In the genomic region with DNA sequence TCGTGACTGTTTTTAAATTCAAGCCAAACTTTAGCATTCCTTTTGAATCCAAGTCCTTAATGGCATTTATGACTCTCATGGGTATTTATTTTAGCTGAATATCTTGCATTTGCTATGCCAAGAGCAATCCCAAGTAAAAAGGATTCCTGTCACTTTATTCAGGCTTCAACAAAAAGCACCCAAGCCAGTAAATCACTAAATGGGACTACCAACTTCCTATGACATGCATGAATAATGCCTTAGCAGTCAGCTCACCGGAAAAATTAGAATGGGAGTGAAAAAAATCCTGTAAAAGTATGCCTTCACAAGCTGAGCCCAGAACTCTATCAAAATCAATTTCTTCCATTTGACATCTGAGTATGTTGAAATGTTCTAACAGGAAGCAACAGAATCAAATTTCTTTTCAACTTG, we compare ENCODE assay signal across 27 cellular contexts.
DNase-seq lines count a peak whose midpoint lies in the region; ATAC-seq and TF ChIP-seq lines count a peak whose summit lies in the region.
"Had no signal": no experiment of that assay in that cellular context is flagged by ENCODE, and none has a peak within 500 bp of the region (broad histone marks: within the 10 kb centered on the region; RNA-seq: fewer than 3 reads in every experiment).

No MANE protein-coding gene starts in this region.

- H3K9me2 ChIP-seq in GM23248 (ENCODE audit: insufficient read depth) = no peaks in the 10 kb centered on the region

- no peak overlapping the region for H3K9ac ChIP-seq in GM23248

- TF ChIP-seq POLR2A in uterus (IDR thresholded peaks at IDR 0.05) = no peak

- H4K20me1 ChIP-seq in GM23248 (ENCODE audit: insufficient read depth) = no peaks in the 10 kb centered on the region

- no peak overlapping the region for H2AFZ ChIP-seq in GM23248

- DNase-seq in A673 (ENCODE audit: low spot score) = peak; percentile 96
- DNase-seq in GM23248 = peak; percentile 31
- peak; percentile 51 for DNase-seq in astrocyte of the hippocampus (ENCODE audit: low read depth, low spot score)
- peak; percentile 11 for DNase-seq in left kidney (ENCODE audit: low read depth, low spot score)
- no peak for DNase-seq in RKO (ENCODE audit: low spot score)
- DNase-seq in uterus = no peak
- no peak for DNase-seq in stimulated activated CD4-positive, alpha-beta T cell treated with anti-CD3 and anti-CD28 coated beads, Interleukin-2, amount 100 ng/mL, for 48 hours
- DNase-seq: 8988T; activated B cell treated with CpG ODN at 0.5 μM for 24 hours; activated CD4-positive, alpha-beta T cell treated with anti-CD3 and anti-CD28 coated beads, Interleukin-2, amount 50 U/mL, for 48 hours; amygdala; central memory CD4-positive, alpha-beta T cell; DMS153; erythroblast; GF-D8; Kasumi-1; NCI-H1048; NCI-H1930; SJCRH30; stimulated activated CD4-positive, alpha-beta T cell treated with anti-CD3 and anti-CD28 coated beads, Interleukin-4, amount 100 ng/mL, for 1 hour; stimulated activated naive CD8-positive, alpha-beta T cell treated with anti-CD3 and anti-CD28 coated beads, Interleukin-15, amount 100 ng/mL, for 72 hours; trophoblast cell had no signal

- no peak for TF ChIP-seq CTCF in A673 (conservative IDR thresholded peaks at IDR 0.05; ENCODE audit: low read depth, low read length)
- no peak for TF ChIP-seq CTCF in uterus (IDR thresholded peaks at IDR 0.05)

- CTCF ChIA-PET in A673 (lab: Charles Lee) = no interaction called here

- no peak overlapping the region for H3K4me2 ChIP-seq in GM23248 (ENCODE audit: unreplicated experiment)
- H3K4me2 ChIP-seq: smooth muscle cell had no signal

- ATAC-seq in HG03097 (IDR thresholded peaks at IDR 0.05; ENCODE audit: low FRiP score, unreplicated experiment) = no peak
- ATAC-seq: left lobe of liver; Panc1; stimulated activated naive CD8-positive, alpha-beta T cell treated with anti-CD3 and anti-CD28 coated beads, Interleukin-15, amount 100 ng/mL, for 72 hours had no signal

- 2 to 5% methylated on average over 2 of the region's 2 CpGs for WGBS in GM23248 (ENCODE audit: low coverage in 1 of 2, low lambda C conversion rate in 2 of 2, missing lambda C conversion rate in 2 of 2), 2 experiments

- H3K4me1 ChIP-seq in A673 (ENCODE audit: insufficient read depth, low read length, poor library complexity, severe bottlenecking) (peaks cover 45% of the 10 kb centered on the region), GM23248 (ENCODE audit: insufficient read depth) (no peaks in the 10 kb centered on the region), uterus (no peaks in the 10 kb centered on the region)
- H3K4me1 ChIP-seq: SJCRH30 had no signal

- H3K9me3 ChIP-seq in A673 (ENCODE audit: low read depth, low read length, poor library complexity, severe bottlenecking) = no peaks in the 10 kb centered on the region
- H3K9me3 ChIP-seq in GM23248 (ENCODE audit: low read depth) = no peaks in the 10 kb centered on the region
- H3K9me3 ChIP-seq in uterus = no peaks in the 10 kb centered on the region
- H3K9me3 ChIP-seq: SJCRH30 had no signal

- intact Hi-C loops in A673 (cut with micrococcal nuclease; ENCODE audit: unreplicated experiment) (loop anchor here (10.0 kb wide), 1 partner anchor 307 kb away; no protein-coding TSS in a partner anchor), uterus (cut with DNase I; ENCODE audit: low total_unique reads) (no loop called here)

- POLR2A ChIA-PET in A673 (lab: Charles Lee; ENCODE audit: low non-redundant PET) = no interaction called here

- no peaks in the 10 kb centered on the region for H3K36me3 ChIP-seq in A673 (ENCODE audit: insufficient read depth, low read length, poor library complexity, severe bottlenecking)
- H3K36me3 ChIP-seq in GM23248 (ENCODE audit: low read depth) = no peaks in the 10 kb centered on the region
- H3K36me3 ChIP-seq in uterus = no peaks in the 10 kb centered on the region
- H3K36me3 ChIP-seq: SJCRH30 had no signal

- no peaks in the 10 kb centered on the region for H3F3A ChIP-seq in GM23248 (ENCODE audit: insufficient read depth)

- no peaks in the 10 kb centered on the region for H3K27me3 ChIP-seq in A673 (replicated peaks; ENCODE audit: insufficient read depth, low read depth, low read length, poor library complexity)
- no peaks in the 10 kb centered on the region for H3K27me3 ChIP-seq in GM23248 (replicated peaks; ENCODE audit: insufficient read depth)
- H3K27me3 ChIP-seq in uterus = no peaks in the 10 kb centered on the region
- H3K27me3 ChIP-seq: SJCRH30 had no signal

- no TSS peak for BruUV-seq in A673 (replicated peaks; lab: Mats Ljungman, UMichigan)

- in situ Hi-C loops in GM23248 (cut with MboI) = no loop called here

- H3K4me3 ChIP-seq in A673 (ENCODE audit: low read depth, low read length, poor library complexity, severe bottlenecking) (peak overlapping the region; percentile 0), GM23248 (no peak overlapping the region), uterus (no peak overlapping the region)
- H3K4me3 ChIP-seq: SJCRH30, smooth muscle cell had no signal

- no peaks in the 10 kb centered on the region for H3K79me2 ChIP-seq in GM23248 (ENCODE audit: insufficient read depth)

- H3K27ac ChIP-seq in A673 (ENCODE audit: low read depth, low read length, poor library complexity, severe bottlenecking) (peak overlapping the region; percentile 84), GM23248 (no peak overlapping the region), uterus (no peak overlapping the region)
- H3K27ac ChIP-seq: C4-2B, SJCRH30 had no signal

Comparison
In these comparisons a context has a peak if more than half of its experiments do, and no peak if none do; other contexts are left out.
1. DNase-seq: peak in A673 (single experiment), GM23248 (single experiment), astrocyte of the hippocampus (single experiment) and left kidney (single experiment); none in RKO (single experiment), uterus (0 of 2) and stimulated activated CD4-positive, alpha-beta T cell treated with anti-CD3 and anti-CD28 coated beads, Interleukin-2, amount 100 ng/mL, for 48 hours (0 of 2).